ENCODE assay signal across 22 cellular contexts in the genomic region with DNA sequence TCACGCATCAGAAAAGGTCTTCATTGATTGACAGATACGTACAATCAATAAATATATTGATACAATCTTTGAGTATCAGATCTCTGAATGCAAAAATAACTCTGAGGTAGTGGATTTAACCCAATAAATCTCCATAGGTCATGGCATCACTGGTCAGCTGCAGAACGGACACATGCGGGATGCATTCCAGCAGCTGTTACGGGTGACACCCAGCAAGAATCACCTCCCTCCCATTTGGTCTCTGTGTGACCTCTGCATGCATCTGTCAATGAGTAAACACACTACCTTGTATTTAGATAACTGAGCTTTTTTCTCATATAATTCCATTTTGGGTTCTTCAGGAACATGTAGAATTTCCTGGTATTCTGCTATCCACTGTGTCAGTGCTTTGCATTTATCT.
DNase-seq lines count a peak whose midpoint lies in the region; ATAC-seq and TF ChIP-seq lines count a peak whose summit lies in the region.
"Had no signal": no experiment of that assay in that cellular context is flagged by ENCODE, and none has a peak within 500 bp of the region (broad histone marks: within the 10 kb centered on the region; RNA-seq: fewer than 3 reads in every experiment).

No MANE protein-coding gene starts in this region.

- H2AFZ ChIP-seq in smooth muscle cell (ENCODE audit: low read depth): no peak overlapping the region
- H2AFZ ChIP-seq: PC-9 had no signal

- no peak for TF ChIP-seq EP300 in esophagus muscularis mucosa (IDR thresholded peaks at IDR 0.05)

- intact Hi-C loops in esophagus muscularis mucosa (cut with DNase I) (no loop called here), heart right ventricle (cut with DNase I) (loop anchor here in 2 of 10 donors (10.0 kb wide), 2 partner anchors 137 to 147 kb away; no protein-coding TSS in a partner anchor)

- no peaks in the 10 kb centered on the region for H3K79me2 ChIP-seq in smooth muscle cell (ENCODE audit: low read depth)

- H3K36me3 ChIP-seq in esophagus muscularis mucosa (peaks cover 31 to 90% (median 66%) of the 10 kb centered on the region in 4 donors), heart right ventricle (peaks cover 0 to 100% (median 66%) of the 10 kb centered on the region in 9 donors), smooth muscle cell (ENCODE audit: low read depth) (peaks cover 49% of the 10 kb centered on the region), HAP-1 (replicated peaks) (no peaks in the 10 kb centered on the region)

- no peak overlapping the region for H3K9ac ChIP-seq in smooth muscle cell (ENCODE audit: low read depth)

- H3F3A ChIP-seq in smooth muscle cell (ENCODE audit: low read depth): no peaks in the 10 kb centered on the region

- H3K4me3 ChIP-seq in esophagus muscularis mucosa (no peak overlapping the region), heart right ventricle (no peak overlapping the region), smooth muscle cell (no peak overlapping the region), HAP-1 (no peak overlapping the region)
- H3K4me3 ChIP-seq: A549, PC-9 had no signal

- no peaks in the 10 kb centered on the region for H3K27me3 ChIP-seq in esophagus muscularis mucosa
- no peaks in the 10 kb centered on the region for H3K27me3 ChIP-seq in heart right ventricle
- H3K27me3 ChIP-seq in smooth muscle cell (ENCODE audit: low read depth): no peaks in the 10 kb centered on the region
- no peaks in the 10 kb centered on the region for H3K27me3 ChIP-seq in HAP-1 (ENCODE audit: low read depth)

- no peak for TF ChIP-seq POLR2A in esophagus muscularis mucosa (IDR thresholded peaks at IDR 0.05; ENCODE audit: low read depth)

- H3K4me2 ChIP-seq in smooth muscle cell: no peak overlapping the region
- H3K4me2 ChIP-seq: A549, PC-9 had no signal

- H3K9me3 ChIP-seq in esophagus muscularis mucosa: no peaks in the 10 kb centered on the region
- no peaks in the 10 kb centered on the region for H3K9me3 ChIP-seq in heart right ventricle
- no peaks in the 10 kb centered on the region for H3K9me3 ChIP-seq in smooth muscle cell (replicated peaks; ENCODE audit: low read depth)
- H3K9me3 ChIP-seq in HAP-1: no peaks in the 10 kb centered on the region
- H3K9me3 ChIP-seq: A549 had no signal

- H3K4me1 ChIP-seq in esophagus muscularis mucosa (peaks cover 13 to 20% (median 17%) of the 10 kb centered on the region in 4 donors), heart right ventricle (peaks cover 0 to 36% (median 6%) of the 10 kb centered on the region in 9 donors), smooth muscle cell (ENCODE audit: low read depth) (no peaks in the 10 kb centered on the region), HAP-1 (peaks cover 4% of the 10 kb centered on the region)

- no peak for TF ChIP-seq CTCF in esophagus muscularis mucosa (IDR thresholded peaks at IDR 0.05)
- no peak for TF ChIP-seq CTCF in heart right ventricle (IDR thresholded peaks at IDR 0.05)
- no peak for TF ChIP-seq CTCF in smooth muscle cell (IDR thresholded peaks at IDR 0.05; ENCODE audit: borderline replicate concordance, insufficient read depth, poor library complexity, severe bottlenecking)

- H3K27ac ChIP-seq in esophagus muscularis mucosa (replicated peaks in 1 of 4): peak overlapping the region in 3 of 4 donors; percentile 40 to 52 (median 51)
- H3K27ac ChIP-seq in heart right ventricle: peak overlapping the region in 9 of 10 donors; percentile 4 to 68 (median 37)
- no peak overlapping the region for H3K27ac ChIP-seq in smooth muscle cell (ENCODE audit: low read depth)
- H3K27ac ChIP-seq: A549, PC-9 had no signal

- in situ Hi-C loops in HAP-1 (cut with MboI; ENCODE audit: low sequenced_read_pairs): no loop called here

- 77% methylated on average over 5 of the region's 5 CpGs for WGBS in esophagus muscularis mucosa
- 68 to 73% methylated on average over 5 of the region's 5 CpGs for WGBS in heart right ventricle, 2 donors
- 90% methylated on average over 5 of the region's 5 CpGs for WGBS in smooth muscle cell (ENCODE audit: low lambda C conversion rate)

- DNase-seq in esophagus muscularis mucosa (ENCODE audit: extremely low spot score) (no peak), heart right ventricle (no peak), myocyte (ENCODE audit: low read depth) (peak; percentile 19), ureter (ENCODE audit: low spot score) (peak; percentile 3), smooth muscle cell (lab: John Stamatoyannopoulos, UW; ENCODE audit: unreplicated experiment) (no peak), NCI-H2171 (lab: John Stamatoyannopoulos, UW) (no peak), HAP-1 (ENCODE audit: low spot score in 2 of 2) (no peak)
- DNase-seq: CD4-positive, alpha-beta memory T cell; COR-L47; DMS53; IMR-90; KG1; NCI-H1048; NCI-H1417; NCI-H1694; NCI-H2029 treated with DMSO at 0.1 percent for 48 hours; NCI-H2227 treated with DMSO at 0.1 percent for 48 hours; NCI-H526 treated with DMSO at 0.1 percent for 48 hours; PC-9; SHP77 had no signal

- H4K20me1 ChIP-seq in smooth muscle cell (ENCODE audit: low read depth): peaks cover 3% of the 10 kb centered on the region

- peak in 3 of 8 donors; percentile 56 to 63 (median 56) for ATAC-seq in heart right ventricle
- ATAC-seq: A549, HCT116 had no signal

Comparison
In these comparisons a context has a peak if more than half of its experiments do, and no peak if none do; other contexts are left out.
1. DNase-seq: peak in myocyte (single experiment) and ureter (single experiment); none in esophagus muscularis mucosa (single experiment), heart right ventricle (0 of 2), smooth muscle cell (single experiment), NCI-H2171 (single experiment) and HAP-1 (0 of 2).